18 cellular contexts compared by ENCODE assay signal in the genomic region with DNA sequence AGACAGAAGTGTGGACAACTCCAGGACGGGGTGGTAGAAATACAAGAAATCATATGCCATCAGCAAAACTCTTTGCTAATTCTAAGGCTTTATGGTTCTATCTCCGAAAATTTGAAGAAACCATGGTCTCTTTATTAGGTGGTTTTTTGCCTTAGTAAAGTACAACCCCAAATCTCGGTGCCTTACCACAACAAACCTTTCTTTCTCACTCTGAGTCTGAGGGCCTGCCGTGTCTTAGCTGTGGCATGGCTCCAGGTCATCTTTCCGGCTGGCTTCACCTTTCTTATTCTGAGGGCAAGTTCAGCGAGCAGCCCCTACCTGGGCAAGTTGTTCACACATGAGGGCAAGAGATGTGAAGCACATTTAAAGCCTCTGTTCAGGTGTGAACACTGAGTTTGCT.
A peak's percentile ranks its signal among the peaks of the same experiment; 100 is the strongest.
DNase-seq lines count a peak whose midpoint lies in the region; ATAC-seq and TF ChIP-seq lines count a peak whose summit lies in the region.
"Had no signal": no experiment of that assay in that cellular context is flagged by ENCODE, and none has a peak within 500 bp of the region (broad histone marks: within the 10 kb centered on the region; RNA-seq: fewer than 3 reads in every experiment).

No MANE protein-coding gene starts in this region.

- no peak overlapping the region for H3K4me2 ChIP-seq in parathyroid adenoma (ENCODE audit: low read length)
- H3K4me2 ChIP-seq: KMS-11, SK-N-SH had no signal

- no peaks in the 10 kb centered on the region for H3K27me3 ChIP-seq in parathyroid adenoma (ENCODE audit: control insufficient read depth, insufficient read depth, low read length)
- H3K27me3 ChIP-seq: Peyer's patch had no signal

- H3K4me1 ChIP-seq in parathyroid adenoma: no peaks in the 10 kb centered on the region
- H3K4me1 ChIP-seq: Peyer's patch had no signal

- H3K4me3 ChIP-seq in parathyroid adenoma (ENCODE audit: low read depth, low read length): no peak overlapping the region
- H3K4me3 ChIP-seq: Peyer's patch had no signal

- peak overlapping the region; percentile 80 for H3K27ac ChIP-seq in parathyroid adenoma
- H3K27ac ChIP-seq: KMS-11, Peyer's patch had no signal

- no peaks in the 10 kb centered on the region for H3K9me3 ChIP-seq in parathyroid adenoma (ENCODE audit: control insufficient read depth, low read length)
- H3K9me3 ChIP-seq: Peyer's patch, SK-N-SH had no signal

- H3K79me2 ChIP-seq in parathyroid adenoma: no peaks in the 10 kb centered on the region

- TF ChIP-seq CTCF in parathyroid adenoma (IDR thresholded peaks at IDR 0.05): no peak

- H3K36me3 ChIP-seq in parathyroid adenoma (ENCODE audit: control insufficient read depth, insufficient read depth, low read length): no peaks in the 10 kb centered on the region
- H3K36me3 ChIP-seq: Peyer's patch had no signal

- ATAC-seq in GM18498 (IDR thresholded peaks at IDR 0.05; ENCODE audit: unreplicated experiment) (peak; percentile 56), GM21717 (IDR thresholded peaks at IDR 0.05; ENCODE audit: unreplicated experiment) (peak; percentile 77), HG03025 (IDR thresholded peaks at IDR 0.05; ENCODE audit: low FRiP score, unreplicated experiment) (peak; percentile 73), HG03354 (IDR thresholded peaks at IDR 0.05; ENCODE audit: poor library complexity, severe bottlenecking, unreplicated experiment) (no peak)
- ATAC-seq: HepG2 had no signal

- no peak overlapping the region for H3K9ac ChIP-seq in parathyroid adenoma
- H3K9ac ChIP-seq: KMS-11, SK-N-SH had no signal

- peak overlapping the region; percentile 58 for H2AFZ ChIP-seq in parathyroid adenoma

- DNase-seq in AG08395 (ENCODE audit: low spot score): no peak
- DNase-seq in amygdala (lab: John Stamatoyannopoulos, UW): no peak
- DNase-seq: AML-193, Calu3, DMS79, NCI-H1092, NCI-H345, NCI-H748 treated with DMSO at 0.1 percent for 48 hours, Peyer's patch, Right ventricle myocardium superior, SK-N-SH had no signal
